ENCODE assay signal across 8 cellular contexts in the genomic region with DNA sequence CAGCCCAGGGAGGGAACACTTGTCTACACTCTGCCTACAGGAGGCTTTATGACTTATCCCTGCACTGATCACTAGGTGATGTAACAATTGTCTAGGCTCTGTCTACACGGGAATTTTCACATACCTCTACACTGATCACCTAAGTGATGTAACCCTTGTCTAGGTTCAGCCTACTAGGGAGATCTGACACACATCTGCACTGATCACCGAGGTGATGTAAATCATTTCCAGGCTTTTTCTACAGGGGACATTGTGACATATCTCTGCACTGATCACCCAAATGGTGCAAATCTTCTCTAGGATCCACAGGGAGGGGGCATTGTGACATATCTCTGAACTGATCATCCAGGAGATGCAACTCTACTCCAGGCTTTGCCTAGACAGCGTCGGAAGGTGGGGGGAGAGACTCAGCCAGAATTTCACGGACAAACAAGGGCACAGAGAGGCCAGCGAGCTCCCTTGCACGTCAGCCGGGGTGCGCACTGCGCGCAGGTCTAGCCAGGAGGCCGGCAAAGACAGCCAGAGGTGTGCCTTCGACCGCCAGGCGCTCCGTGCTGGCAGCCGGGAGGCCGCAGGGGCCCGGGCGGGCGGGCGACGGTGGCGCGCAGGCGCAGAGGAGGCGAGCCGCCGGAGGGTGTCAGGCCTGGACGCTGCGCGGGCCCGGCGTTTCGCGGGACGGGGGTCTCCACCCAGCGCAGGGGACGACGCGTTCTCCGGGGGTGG. TPM values are rescaled to one million over a fixed set of nuclear protein-coding genes. Genes with fewer than 3 reads are reported as not detected.
DNase-seq lines count a peak whose midpoint lies in the region; ATAC-seq and TF ChIP-seq lines count a peak whose summit lies in the region.

No MANE protein-coding gene starts in this region.

- no peak for TF ChIP-seq RAD21 in Ishikawa (IDR thresholded peaks at IDR 0.05; ENCODE audit: low read depth)

- no peak for TF ChIP-seq POLR2A in ovary (IDR thresholded peaks at IDR 0.05)
- TF ChIP-seq POLR2A in upper lobe of left lung (IDR thresholded peaks at IDR 0.05) = peak in 1 of 4 donors; percentile 14

- H3K9me3 Mint-ChIP-seq in Caco-2 (ENCODE audit: unreplicated experiment) = peaks cover 43% of the 10 kb centered on the region
- H3K9me3 Mint-ChIP-seq in activated T-cell treated with anti-CD3 and anti-CD28 coated beads, Interleukin-2, amount 50 U/mL, for 24 hours = peaks cover 26% of the 10 kb centered on the region

- CTCF ChIA-PET in Caco-2 (lab: Charles Lee) = no interaction called here

- H3K27me3 Mint-ChIP-seq in Caco-2 (ENCODE audit: insufficient read depth, unreplicated experiment) = no peaks in the 10 kb centered on the region
- H3K27me3 Mint-ChIP-seq in activated T-cell treated with anti-CD3 and anti-CD28 coated beads, Interleukin-2, amount 50 U/mL, for 24 hours = no peaks in the 10 kb centered on the region

- H3K9me3 ChIP-seq in Caco-2 (no peaks in the 10 kb centered on the region), ovary (no peaks in the 10 kb centered on the region), upper lobe of left lung (no peaks in the 10 kb centered on the region)

- DNase-seq in Caco-2 = peak; percentile 85 to 93
- peak; percentile 82 for DNase-seq in activated T-cell treated with anti-CD3 and anti-CD28 coated beads, Interleukin-2, amount 50 U/mL, for 24 hours
- DNase-seq in fibroblast of villous mesenchyme (ENCODE audit: low read depth) = peak; percentile 39
- DNase-seq in ovary = peak; percentile 53 to 83 (median 79)
- peak; percentile 69 to 94 for DNase-seq in upper lobe of left lung
- no peak for DNase-seq in GOT3 (lab: John Stamatoyannopoulos, UW)

- no peak for TF ChIP-seq EP300 in Ishikawa (IDR thresholded peaks at IDR 0.05; ENCODE audit: borderline replicate concordance)
- TF ChIP-seq EP300 in ovary (IDR thresholded peaks at IDR 0.05) = no peak
- TF ChIP-seq EP300 in upper lobe of left lung (IDR thresholded peaks at IDR 0.05) = no peak

- peak overlapping the region; percentile 95 for H3K27ac Mint-ChIP-seq in Caco-2 (ENCODE audit: unreplicated experiment)
- peak overlapping the region; percentile 87 for H3K27ac Mint-ChIP-seq in activated T-cell treated with anti-CD3 and anti-CD28 coated beads, Interleukin-2, amount 50 U/mL, for 24 hours

- 18 to 29% (median 18%) methylated on average over 34 to 42 of the region's 42 CpGs for WGBS in ovary, 3 donors
- WGBS in upper lobe of left lung, 2 donors = 5 to 21% methylated on average over 10 to 37 of the region's 42 CpGs

- H3K4me1 ChIP-seq in Caco-2 = 0 out of 2 replicates have a peak, but pooled peaks cover 4% of the 10 kb centered on the region
- no peaks in the 10 kb centered on the region for H3K4me1 ChIP-seq in ovary (ENCODE audit: insufficient read depth)
- peaks cover 0 to 5% (median 2%) of the 10 kb centered on the region in 4 donors for H3K4me1 ChIP-seq in upper lobe of left lung

- POLR2A ChIA-PET in Caco-2 (lab: Charles Lee) = interaction anchor here (0.6 kb wide), 1 partner anchor 156 kb away, joined by 3 read pairs; no protein-coding TSS in a partner anchor

- peaks cover 20% of the 10 kb centered on the region for H3K36me3 Mint-ChIP-seq in Caco-2 (ENCODE audit: insufficient read depth, unreplicated experiment)
- peaks cover 4% of the 10 kb centered on the region for H3K36me3 Mint-ChIP-seq in activated T-cell treated with anti-CD3 and anti-CD28 coated beads, Interleukin-2, amount 50 U/mL, for 24 hours (ENCODE audit: low read depth)

- BruUV-seq in Caco-2 (replicated peaks; lab: Mats Ljungman, UMichigan) = TSS peak; percentile 93

- TF ChIP-seq CTCF in Caco-2 (IDR thresholded peaks at IDR 0.05; ENCODE audit: insufficient read depth in 1 of 2, low read depth in 1 of 2, low read length in 1 of 2, severe bottlenecking in 1 of 2, unreplicated experiment in 1 of 2) = no peak
- TF ChIP-seq CTCF in fibroblast of villous mesenchyme (IDR thresholded peaks at IDR 0.05; ENCODE audit: insufficient read depth, low read depth, low read length) = no peak
- no peak for TF ChIP-seq CTCF in ovary (IDR thresholded peaks at IDR 0.05)
- TF ChIP-seq CTCF in upper lobe of left lung (IDR thresholded peaks at IDR 0.05) = peak in 2 of 6 experiments; percentile 20 to 27

- intact Hi-C loops in Caco-2 (cut with micrococcal nuclease; ENCODE audit: unreplicated experiment) = loop anchor here (5.0 kb wide), 1 partner anchor 46 kb away; a partner anchor contains a TSS
- intact Hi-C loops in ovary (cut with DNase I) = no loop called here

- H3K36me3 ChIP-seq in Caco-2 (ENCODE audit: control insufficient read depth, insufficient read depth, low read length) (no peaks in the 10 kb centered on the region), ovary (no peaks in the 10 kb centered on the region), upper lobe of left lung (no peaks in the 10 kb centered on the region)

- peak overlapping the region; percentile 83 for H3K4me3 Mint-ChIP-seq in Caco-2 (ENCODE audit: unreplicated experiment)
- peak overlapping the region; percentile 70 for H3K4me3 Mint-ChIP-seq in activated T-cell treated with anti-CD3 and anti-CD28 coated beads, Interleukin-2, amount 50 U/mL, for 24 hours

- H3K27ac ChIP-seq in ovary = peak overlapping the region; percentile 34 to 43
- H3K27ac ChIP-seq in upper lobe of left lung = peak overlapping the region in 3 of 4 donors; percentile 71 to 82 (median 79)

- no peaks in the 10 kb centered on the region for H3K4me1 Mint-ChIP-seq in Caco-2 (ENCODE audit: low read depth, unreplicated experiment)
- peaks cover 10% of the 10 kb centered on the region for H3K4me1 Mint-ChIP-seq in activated T-cell treated with anti-CD3 and anti-CD28 coated beads, Interleukin-2, amount 50 U/mL, for 24 hours (ENCODE audit: low read depth)

- ATAC-seq in upper lobe of left lung (ENCODE audit: low FRiP score in 2 of 2) (no peak), GM21717 (IDR thresholded peaks at IDR 0.05; ENCODE audit: unreplicated experiment) (no peak)

- H3K27me3 ChIP-seq in Caco-2 (replicated peaks; ENCODE audit: control insufficient read depth, insufficient read depth, low read length) (no peaks in the 10 kb centered on the region), ovary (no peaks in the 10 kb centered on the region), upper lobe of left lung (peaks cover 0 to 2% (median 0%) of the 10 kb centered on the region in 4 donors)

- H3K4me3 ChIP-seq in Caco-2 (ENCODE audit: low read depth, low read length) = peak overlapping the region; percentile 53
- peak overlapping the region; percentile 40 for H3K4me3 ChIP-seq in fibroblast of villous mesenchyme (ENCODE audit: low read depth, low read length)
- H3K4me3 ChIP-seq in ovary = peak overlapping the region; percentile 24
- H3K4me3 ChIP-seq in upper lobe of left lung = peak overlapping the region in 3 of 4 donors; percentile 37 to 51 (median 41)

TF ChIP-seq in Ishikawa, 13 proteins besides CTCF, POLR2A, EP300 and RAD21:
- 0 out of 2 replicates have a peak, but pooled peaks have one; percentile 29 for TF ChIP-seq ZBTB7A (IDR thresholded peaks at IDR 0.05; ENCODE audit: low read depth)
- no peak for TF ChIP-seq CEBPB (IDR thresholded peaks at IDR 0.05)
- no peak for TF ChIP-seq YY1 (IDR thresholded peaks at IDR 0.05; ENCODE audit: low read depth)
- TF ChIP-seq TAF1 (IDR thresholded peaks at IDR 0.05; ENCODE audit: low read depth) = peak; percentile 37; the same call in 1 of the 2 replicates
- TF ChIP-seq, protein P1, sequence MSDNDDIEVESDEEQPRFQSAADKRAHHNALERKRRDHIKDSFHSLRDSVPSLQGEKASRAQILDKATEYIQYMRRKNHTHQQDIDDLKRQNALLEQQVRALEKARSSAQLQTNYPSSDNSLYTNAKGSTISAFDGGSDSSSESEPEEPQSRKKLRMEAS (IDR thresholded peaks at IDR 0.05) = peak; percentile 93
- TF ChIP-seq, protein P2, sequence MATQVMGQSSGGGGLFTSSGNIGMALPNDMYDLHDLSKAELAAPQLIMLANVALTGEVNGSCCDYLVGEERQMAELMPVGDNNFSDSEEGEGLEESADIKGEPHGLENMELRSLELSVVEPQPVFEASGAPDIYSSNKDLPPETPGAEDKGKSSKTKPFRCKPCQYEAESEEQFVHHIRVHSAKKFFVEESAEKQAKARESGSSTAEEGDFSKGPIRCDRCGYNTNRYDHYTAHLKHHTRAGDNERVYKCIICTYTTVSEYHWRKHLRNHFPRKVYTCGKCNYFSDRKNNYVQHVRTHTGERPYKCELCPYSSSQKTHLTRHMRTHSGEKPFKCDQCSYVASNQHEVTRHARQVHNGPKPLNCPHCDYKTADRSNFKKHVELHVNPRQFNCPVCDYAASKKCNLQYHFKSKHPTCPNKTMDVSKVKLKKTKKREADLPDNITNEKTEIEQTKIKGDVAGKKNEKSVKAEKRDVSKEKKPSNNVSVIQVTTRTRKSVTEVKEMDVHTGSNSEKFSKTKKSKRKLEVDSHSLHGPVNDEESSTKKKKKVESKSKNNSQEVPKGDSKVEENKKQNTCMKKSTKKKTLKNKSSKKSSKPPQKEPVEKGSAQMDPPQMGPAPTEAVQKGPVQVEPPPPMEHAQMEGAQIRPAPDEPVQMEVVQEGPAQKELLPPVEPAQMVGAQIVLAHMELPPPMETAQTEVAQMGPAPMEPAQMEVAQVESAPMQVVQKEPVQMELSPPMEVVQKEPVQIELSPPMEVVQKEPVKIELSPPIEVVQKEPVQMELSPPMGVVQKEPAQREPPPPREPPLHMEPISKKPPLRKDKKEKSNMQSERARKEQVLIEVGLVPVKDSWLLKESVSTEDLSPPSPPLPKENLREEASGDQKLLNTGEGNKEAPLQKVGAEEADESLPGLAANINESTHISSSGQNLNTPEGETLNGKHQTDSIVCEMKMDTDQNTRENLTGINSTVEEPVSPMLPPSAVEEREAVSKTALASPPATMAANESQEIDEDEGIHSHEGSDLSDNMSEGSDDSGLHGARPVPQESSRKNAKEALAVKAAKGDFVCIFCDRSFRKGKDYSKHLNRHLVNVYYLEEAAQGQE (IDR thresholded peaks at IDR 0.05; ENCODE audit: low read depth) = no peak

RNA-seq across cellular contexts. Expression of a gene that starts 46.9 kb away (rescaled TPM):
- total RNA-seq in Caco-2 (2022) (86.2 and 95.2 TPM in 2 replicates), fibroblast of villous mesenchyme (21.6 and 27.6 TPM in 2 replicates), ovary (10 to 100 TPM; 20.1 to 47.4 (median 40.1) TPM), upper lobe of left lung (10 to 100 TPM; 11.5 to 41.2 (median 33.0) TPM)
- 10 to 100 TPM; 14.4 to 52.1 TPM for polyA plus RNA-seq in ovary
